ENCODE assay signal across 11 cellular contexts in genomic region chr3:32384938-32385337, GRCh38. TPM values are rescaled to one million over a fixed set of nuclear protein-coding genes. Genes with fewer than 3 reads are reported as not detected.
A peak's percentile ranks its signal among the peaks of the same experiment; 100 is the strongest.
DNase-seq lines count a peak whose midpoint lies in the region; ATAC-seq and TF ChIP-seq lines count a peak whose summit lies in the region.
"Had no signal": no experiment of that assay in that cellular context is flagged by ENCODE, and none has a peak within 500 bp of the region (broad histone marks: within the 10 kb centered on the region; RNA-seq: fewer than 3 reads in every experiment).

No MANE protein-coding gene starts in this region.

- DNase-seq in Caco-2 (no peak), NCI-H2171 (lab: John Stamatoyannopoulos, UW) (peak; percentile 41), erythroblast (lab: John Stamatoyannopoulos, UW) (peak; percentile 24 to 25), myocyte (ENCODE audit: low read depth) (peak; percentile 56), HEK293T (ENCODE audit: extremely low spot score) (no peak), H7 (no peak)
- no peak for DNase-seq in activated naive CD4-positive, alpha-beta T cell treated with anti-CD3 and anti-CD28 coated beads, Interleukin-2, amount 10 ng/mL, durations not matched to agents 7 days and 5 days
- DNase-seq: activated gamma-delta T cell, MG63 had no signal

- H3K9me3 Mint-ChIP-seq in Caco-2 (ENCODE audit: unreplicated experiment), result no peaks in the 10 kb centered on the region
- no peaks in the 10 kb centered on the region for H3K9me3 Mint-ChIP-seq in activated naive CD4-positive, alpha-beta T cell treated with anti-CD3 and anti-CD28 coated beads, Interleukin-2, amount 10 ng/mL, durations not matched to agents 7 days and 5 days

- CTCF ChIA-PET in Caco-2 (lab: Charles Lee), result no interaction called here
- CTCF ChIA-PET in HEK293T (lab: Yijun Ruan, JAX), result interaction anchor here (2.0 kb wide), 1 partner anchor 9 kb away, joined by 7 read pairs; no protein-coding TSS in a partner anchor
- CTCF ChIA-PET in activated naive CD4-positive, alpha-beta T cell treated with anti-CD3 and anti-CD28 coated beads, Interleukin-2, amount 10 ng/mL, durations not matched to agents 7 days and 5 days (lab: Charles Lee), result interaction anchor here (1.2 kb wide), 1 partner anchor 12 kb away, joined by 3 read pairs; no protein-coding TSS in a partner anchor

- intact Hi-C loops in Caco-2 (cut with micrococcal nuclease; ENCODE audit: unreplicated experiment), result no loop called here

- POLR2A ChIA-PET in Caco-2 (lab: Charles Lee) (no interaction called here), HEK293T (lab: Yijun Ruan, JAX) (no interaction called here)

- H3K36me3 ChIP-seq in Caco-2 (ENCODE audit: control insufficient read depth, insufficient read depth, low read length) (no peaks in the 10 kb centered on the region), H7 (replicated peaks; ENCODE audit: control insufficient read depth, insufficient read depth, low read length) (no peaks in the 10 kb centered on the region)
- H3K36me3 ChIP-seq: MG63, thoracic aorta had no signal

- no peaks in the 10 kb centered on the region for H3K4me1 ChIP-seq in Caco-2

- peaks cover 9% of the 10 kb centered on the region for H3K36me3 Mint-ChIP-seq in Caco-2 (ENCODE audit: insufficient read depth, unreplicated experiment)
- H3K36me3 Mint-ChIP-seq in activated naive CD4-positive, alpha-beta T cell treated with anti-CD3 and anti-CD28 coated beads, Interleukin-2, amount 10 ng/mL, durations not matched to agents 7 days and 5 days, result no peaks in the 10 kb centered on the region

- no peak for TF ChIP-seq POLR2A in erythroblast (IDR thresholded peaks at IDR 0.05; ENCODE audit: low read length)

- no peak overlapping the region for H3K4me3 Mint-ChIP-seq in Caco-2 (ENCODE audit: unreplicated experiment)
- no peak overlapping the region for H3K4me3 Mint-ChIP-seq in activated naive CD4-positive, alpha-beta T cell treated with anti-CD3 and anti-CD28 coated beads, Interleukin-2, amount 10 ng/mL, durations not matched to agents 7 days and 5 days

- H3K27me3 Mint-ChIP-seq in Caco-2 (ENCODE audit: insufficient read depth, unreplicated experiment), result no peaks in the 10 kb centered on the region
- peaks cover 20% of the 10 kb centered on the region for H3K27me3 Mint-ChIP-seq in activated naive CD4-positive, alpha-beta T cell treated with anti-CD3 and anti-CD28 coated beads, Interleukin-2, amount 10 ng/mL, durations not matched to agents 7 days and 5 days

- TF ChIP-seq CTCF in Caco-2 (IDR thresholded peaks at IDR 0.05; ENCODE audit: insufficient read depth in 1 of 2, low read depth in 1 of 2, low read length in 1 of 2, severe bottlenecking in 1 of 2, unreplicated experiment in 1 of 2), result no peak

- peaks cover 6% of the 10 kb centered on the region for H3K4me1 Mint-ChIP-seq in Caco-2 (ENCODE audit: low read depth, unreplicated experiment)
- peaks cover 9% of the 10 kb centered on the region for H3K4me1 Mint-ChIP-seq in activated naive CD4-positive, alpha-beta T cell treated with anti-CD3 and anti-CD28 coated beads, Interleukin-2, amount 10 ng/mL, durations not matched to agents 7 days and 5 days

- H3K27me3 ChIP-seq in Caco-2 (replicated peaks; ENCODE audit: control insufficient read depth, insufficient read depth, low read length), result no peaks in the 10 kb centered on the region
- H3K27me3 ChIP-seq in H7 (ENCODE audit: control insufficient read depth, insufficient read depth, low read length), result no peaks in the 10 kb centered on the region

- H3K27ac Mint-ChIP-seq in Caco-2 (ENCODE audit: unreplicated experiment), result peak overlapping the region; percentile 39
- H3K27ac Mint-ChIP-seq in activated naive CD4-positive, alpha-beta T cell treated with anti-CD3 and anti-CD28 coated beads, Interleukin-2, amount 10 ng/mL, durations not matched to agents 7 days and 5 days, result no peak overlapping the region

- no TSS peak for BruUV-seq in Caco-2 (replicated peaks; lab: Mats Ljungman, UMichigan)

- H3K9me3 ChIP-seq in Caco-2, result no peaks in the 10 kb centered on the region
- H3K9me3 ChIP-seq: MG63, thoracic aorta had no signal

- H3K4me3 ChIP-seq in Caco-2 (ENCODE audit: low read depth, low read length), result no peak overlapping the region
- no peak overlapping the region for H3K4me3 ChIP-seq in H7 (ENCODE audit: insufficient read depth, low read depth, low read length)
- H3K4me3 ChIP-seq: MG63, thoracic aorta had no signal

- no peak for ATAC-seq in HG02840 (IDR thresholded peaks at IDR 0.05; ENCODE audit: low FRiP score, unreplicated experiment)

TF ChIP-seq in HEK293T, 16 proteins besides CTCF, POLR2A, EP300 and RAD21:
- TF ChIP-seq BHLHE40 (IDR thresholded peaks at IDR 0.05; ENCODE audit: borderline replicate concordance), result no peak
- no peak for TF ChIP-seq LEF1 (IDR thresholded peaks at IDR 0.05; ENCODE audit: borderline replicate concordance)
- no peak for TF ChIP-seq SP1 (IDR thresholded peaks at IDR 0.05)
- TF ChIP-seq FOXK2 (IDR thresholded peaks at IDR 0.05), result no peak
- no peak for TF ChIP-seq SUZ12 (IDR thresholded peaks at IDR 0.05)
- TF ChIP-seq PKNOX1 (IDR thresholded peaks at IDR 0.05), result no peak
- TF ChIP-seq ELF4 (IDR thresholded peaks at IDR 0.05), result no peak
- no peak for TF ChIP-seq FOXA1 (IDR thresholded peaks at IDR 0.05)
- TF ChIP-seq ZNF384 (IDR thresholded peaks at IDR 0.05), result no peak
- TF ChIP-seq CTBP1 (IDR thresholded peaks at IDR 0.05; ENCODE audit: borderline replicate concordance), result no peak

RNA-seq across cellular contexts. Expression of gene CMTM7, which starts 6.7 kb away (rescaled TPM):
- total RNA-seq in Caco-2 (2022) (27.0 and 37.8 TPM in 2 replicates), myocyte (10.2 and 15.2 TPM in 2 replicates)
- polyA plus RNA-seq in myocyte (2012), result 6.1 TPM
- total RNA-seq in H7 (2014; rRNA removed; shearing (Covaris generic)), result 15.3 and 17.7 TPM in 2 replicates

Comparison
In these comparisons a context has a peak if more than half of its experiments do, and no peak if none do; other contexts are left out.
1. DNase-seq: peak in NCI-H2171 (single experiment), erythroblast (2 of 2) and myocyte (single experiment); none in Caco-2 (0 of 2), HEK293T (single experiment), activated naive CD4-positive, alpha-beta T cell treated with anti-CD3 and anti-CD28 coated beads, Interleukin-2, amount 10 ng/mL, durations not matched to agents 7 days and 5 days (single experiment) and H7 (single experiment).